ENCODE assay signal across 1 cellular context in genomic region chr13:23671902-23672301, GRCh38.
TF ChIP-seq lines count a peak whose summit lies in the region.

No MANE protein-coding gene starts in this region.

TF ChIP-seq in GM12878, 131 proteins besides CTCF, POLR2A, EP300 and RAD21 (continued from another document):
- TF ChIP-seq CEBPZ (IDR thresholded peaks at IDR 0.05; ENCODE audit: low read depth, low read length): no peak
- TF ChIP-seq SP1 (IDR thresholded peaks at IDR 0.05; ENCODE audit: low read depth, low read length): no peak
- TF ChIP-seq GATAD2B (conservative IDR thresholded peaks at IDR 0.05; ENCODE audit: low read depth): no peak
- TF ChIP-seq POLR2AphosphoS2 (IDR thresholded peaks at IDR 0.05; ENCODE audit: low read depth, low read length): no peak
- no peak for TF ChIP-seq BHLHE40 (IDR thresholded peaks at IDR 0.05; ENCODE audit: borderline replicate concordance in 1 of 2, low read depth in 2 of 2, low read length in 1 of 2)
- no peak for TF ChIP-seq YBX1 (IDR thresholded peaks at IDR 0.05)
- TF ChIP-seq NR2C1 (IDR thresholded peaks at IDR 0.05): no peak
- no peak for TF ChIP-seq CBX5 (IDR thresholded peaks at IDR 0.05; ENCODE audit: low read depth)
- TF ChIP-seq JUND (IDR thresholded peaks at IDR 0.05; ENCODE audit: low read depth, low read length): no peak
- TF ChIP-seq MYC (IDR thresholded peaks at IDR 0.05; ENCODE audit: insufficient read depth, insufficient read length, insufficient replicate concordance, low read length, severe bottlenecking): no peak
- no peak for TF ChIP-seq ZNF384 (IDR thresholded peaks at IDR 0.05; ENCODE audit: borderline replicate concordance, low read depth, low read length)
- no peak for TF ChIP-seq REST (IDR thresholded peaks at IDR 0.05; ENCODE audit: low read depth, low read length)
